27 cellular contexts compared by ENCODE assay signal in genomic region chr9:136953771-136954269, GRCh38. TPM values are rescaled to one million over a fixed set of nuclear protein-coding genes. Genes with fewer than 3 reads are reported as not detected.
"Had no signal": no experiment of that assay in that cellular context is flagged by ENCODE, and none has a peak within 500 bp of the region (broad histone marks: within the 10 kb centered on the region; RNA-seq: fewer than 3 reads in every experiment).

No MANE protein-coding gene starts in this region.

- H3K9me3 ChIP-seq: gastrocnemius medialis, heart right ventricle, pancreas, thoracic aorta, tibial nerve, upper lobe of left lung had no signal

- ATAC-seq: gastrocnemius medialis; heart right ventricle; naive thymus-derived CD4-positive, alpha-beta T cell; pancreas; sciatic nerve; stimulated activated memory B cell treated with anti-CD40 and anti-IgM and Interleukin-4, amounts not matched to agents 10 μg/mL and 1 μg/mL and 100 μg/mL, for 72 hours; stimulated activated naive CD8-positive, alpha-beta T cell treated with anti-CD3 and anti-CD28 coated beads, Interleukin-15, Interleukin-2, amounts not matched to agents 100 U/mL and 50 U/mL, for 24 hours had no signal

- H3K4me3 ChIP-seq: gastrocnemius medialis, heart right ventricle, pancreas, smooth muscle cell, thoracic aorta, tibial nerve, upper lobe of left lung had no signal

- H3K27ac ChIP-seq: gastrocnemius medialis, pancreas, thoracic aorta, upper lobe of left lung had no signal

- DNase-seq: central memory CD4-positive, alpha-beta T cell; dorsolateral prefrontal cortex; effector CD4-positive, alpha-beta T cell; foreskin fibroblast; gastrocnemius medialis; hippocampal formation; mammary epithelial cell; mesendoderm; midbrain; occipital lobe; retina; stimulated activated CD4-positive, alpha-beta T cell treated with anti-CD3 and anti-CD28 coated beads, Interleukin-2, amount 100 ng/mL, for 24 hours; stimulated activated CD4-positive, alpha-beta T cell treated with anti-CD3 and anti-CD28 coated beads, Interleukin-4, amount 100 ng/mL, for 4 hours; stimulated activated naive CD8-positive, alpha-beta T cell treated with anti-CD3 and anti-CD28 coated beads, Interleukin-15, Interleukin-2, amounts not matched to agents 100 U/mL and 50 U/mL, for 24 hours; substantia nigra had no signal

- H3K36me3 ChIP-seq: gastrocnemius medialis, heart right ventricle, pancreas, thoracic aorta, tibial nerve, upper lobe of left lung had no signal

- H3K27me3 ChIP-seq: dorsolateral prefrontal cortex, gastrocnemius medialis, heart right ventricle, pancreas, tibial nerve, upper lobe of left lung had no signal

RNA-seq across cellular contexts. Expression of gene LCN12, which starts 1.7 kb away (rescaled TPM):
- total RNA-seq: gastrocnemius medialis, lower leg skin, occipital lobe, pulmonary artery endothelial cell, smooth muscle cell had no signal
- polyA plus RNA-seq: naive thymus-derived CD4-positive, alpha-beta T cell; smooth muscle cell had no signal

RNA-seq across cellular contexts. Expression of gene C8G, which starts 8.8 kb away (rescaled TPM):
- total RNA-seq: cerebellum, lower leg skin, occipital lobe, pulmonary artery endothelial cell, sciatic nerve, smooth muscle cell, thoracic aorta had no signal
- polyA plus RNA-seq: naive thymus-derived CD4-positive, alpha-beta T cell had no signal

RNA-seq across cellular contexts. Expression of gene PTGDS, which starts 23.5 kb away (rescaled TPM):
- total RNA-seq: pulmonary artery endothelial cell had no signal
- polyA plus RNA-seq: mammary epithelial cell; naive thymus-derived CD4-positive, alpha-beta T cell had no signal

RNA-seq across cellular contexts. Expression of gene LCNL1, which starts 29.0 kb away (rescaled TPM):
- total RNA-seq: pulmonary artery endothelial cell, thoracic aorta had no signal
- polyA plus RNA-seq: mammary epithelial cell; naive thymus-derived CD4-positive, alpha-beta T cell had no signal
